Comparison of ENCODE assay signal across 14 cellular contexts in the genomic region with DNA sequence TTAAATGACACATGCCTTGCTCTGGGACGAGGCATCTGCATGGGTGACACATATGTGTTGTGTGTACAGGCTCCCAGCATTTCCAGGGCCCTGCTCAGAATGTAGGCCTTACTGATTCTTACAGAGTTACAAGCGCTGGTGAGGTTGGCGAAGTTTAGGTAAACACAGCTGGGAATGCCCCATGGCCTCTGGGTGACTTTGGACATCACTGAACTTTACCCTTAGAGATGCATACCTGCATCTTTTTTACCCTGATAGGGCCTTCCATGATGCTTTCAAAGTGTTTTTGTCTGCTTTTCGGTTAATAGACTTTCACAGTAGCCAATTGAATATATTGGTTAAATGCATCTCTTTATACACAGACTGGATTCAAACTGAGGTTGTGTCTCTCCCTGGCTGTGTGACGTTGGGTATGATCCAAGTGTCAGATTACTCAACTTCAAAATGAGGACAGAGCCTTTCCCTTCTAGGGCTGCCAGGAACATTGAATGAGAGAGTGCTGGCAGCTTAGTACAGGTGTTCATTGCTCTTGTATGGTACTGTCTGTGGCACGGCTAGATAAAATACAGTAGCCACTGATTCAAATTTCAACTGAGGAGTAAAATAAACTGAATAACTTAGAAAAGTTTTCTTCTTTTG. TPM values are rescaled to one million over a fixed set of nuclear protein-coding genes. Genes with fewer than 3 reads are reported as not detected.
DNase-seq lines count a peak whose midpoint lies in the region; ATAC-seq, FAIRE-seq and TF ChIP-seq lines count a peak whose summit lies in the region.
"Had no signal": no experiment of that assay in that cellular context is flagged by ENCODE, and none has a peak within 500 bp of the region (broad histone marks: within the 10 kb centered on the region; RNA-seq: fewer than 3 reads in every experiment).

No MANE protein-coding gene starts in this region.

- no peak overlapping the region for H3K4me3 ChIP-seq in upper lobe of left lung
- H3K4me3 ChIP-seq: coronary artery, MG63 had no signal

- H3K27ac ChIP-seq in upper lobe of left lung: peak overlapping the region in 1 of 4 donors; percentile 9
- H3K27ac ChIP-seq: coronary artery, neutrophil had no signal

- 58 to 70% methylated on average over 6 of the region's 6 CpGs for WGBS in upper lobe of left lung, 2 donors

- no peaks in the 10 kb centered on the region for H3K27me3 ChIP-seq in upper lobe of left lung
- H3K27me3 ChIP-seq: MG63, neutrophil had no signal

- ATAC-seq in Right ventricle myocardium superior (ENCODE audit: poor library complexity) (peak; percentile 82), upper lobe of left lung (ENCODE audit: low FRiP score in 2 of 2) (peak; percentile 24 to 56), HG02642 (IDR thresholded peaks at IDR 0.05; ENCODE audit: poor library complexity, unreplicated experiment) (no peak)

- TF ChIP-seq EP300 in upper lobe of left lung (IDR thresholded peaks at IDR 0.05): no peak

- TF ChIP-seq POLR2A in upper lobe of left lung (IDR thresholded peaks at IDR 0.05): no peak

- FAIRE-seq in RCC 7860 (lab: Jason Lieb, UNC): no peak
- FAIRE-seq: kidney had no signal

- DNase-seq in Right ventricle myocardium superior (no peak), cardiac septum (ENCODE audit: low spot score) (no peak), SHP77 treated with DMSO at 0.1 percent for 48 hours (lab: John Stamatoyannopoulos, UW) (peak; percentile 71), left kidney (ENCODE audit: low read depth, low spot score) (peak; percentile 56), upper lobe of left lung (peak in 1 of 2 donors; percentile 72), SKM-1 (lab: John Stamatoyannopoulos, UW; ENCODE audit: unreplicated experiment) (no peak), RCC 7860 (ENCODE audit: low spot score) (no peak)
- DNase-seq: activated naive CD4-positive, alpha-beta T cell treated with anti-CD3 and anti-CD28 coated beads, Interleukin-2, amount 10 ng/mL, durations not matched to agents 7 days and 5 days; kidney; MG63 had no signal

- TF ChIP-seq CTCF in upper lobe of left lung (IDR thresholded peaks at IDR 0.05): no peak

- no peaks in the 10 kb centered on the region for H3K9me3 ChIP-seq in upper lobe of left lung
- H3K9me3 ChIP-seq: MG63, neutrophil had no signal

- no peaks in the 10 kb centered on the region for H3K36me3 ChIP-seq in upper lobe of left lung
- H3K36me3 ChIP-seq: neutrophil had no signal

- intact Hi-C loops in Right ventricle myocardium superior (cut with DNase I) (no loop called here), cardiac septum (cut with DNase I) (no loop called here)

- peaks cover 17 to 41% (median 32%) of the 10 kb centered on the region in 4 donors for H3K4me1 ChIP-seq in upper lobe of left lung

RNA-seq across cellular contexts. Expression of a gene that starts 29.5 kb away (rescaled TPM):
- total RNA-seq in Right ventricle myocardium superior (10.1 TPM), cardiac septum (7.6 TPM), upper lobe of left lung (100 to 1,000 TPM in 2 of 6 donors, 10 to 100 TPM in 4; 58.7 to 110 (median 93.2) TPM)
- total RNA-seq: activated CD8-positive, alpha-beta memory T cell treated with anti-CD3 and anti-CD28 coated beads for 36 hours had no signal

Comparison
In these comparisons a context has a peak if more than half of its experiments do, and no peak if none do; other contexts are left out.
1. DNase-seq: peak in SHP77 treated with DMSO at 0.1 percent for 48 hours (single experiment) and left kidney (single experiment); none in Right ventricle myocardium superior (single experiment), cardiac septum (single experiment), SKM-1 (single experiment) and RCC 7860 (single experiment).